ENCODE assay signal across 2 cellular contexts in genomic region chr2:224369028-224369632, GRCh38.
TF ChIP-seq lines count a peak whose summit lies in the region.

No MANE protein-coding gene starts in this region.

TF ChIP-seq in K562, 482 proteins besides CTCF, POLR2A, EP300 and RAD21:
- TF ChIP-seq E4F1 (CRISPR knock-in tag; IDR thresholded peaks at IDR 0.05; ENCODE audit: borderline replicate concordance) = no peak
- no peak for TF ChIP-seq ZNF280A (IDR thresholded peaks at IDR 0.05; ENCODE audit: low read depth, partially characterized antibody)
- peak in 1 of 2 experiments; percentile 31; a peak in 1 of 4 replicates for TF ChIP-seq FOXA3 (CRISPR knock-in tag; conservative IDR thresholded peaks at IDR 0.05 in 1 of 2, IDR thresholded peaks at IDR 0.05 in 1 of 2)
- TF ChIP-seq ZBTB7A (IDR thresholded peaks at IDR 0.05; ENCODE audit: borderline replicate concordance, control insufficient read depth, low read depth, low read length) = no peak
- no peak for TF ChIP-seq ELK1 (CRISPR knock-in tag; IDR thresholded peaks at IDR 0.05)
- no peak for TF ChIP-seq POLR2H (tag; IDR thresholded peaks at IDR 0.05; ENCODE audit: low read depth)

TF ChIP-seq in HepG2, 621 proteins besides CTCF, POLR2A, EP300 and RAD21:
- TF ChIP-seq, protein P1, sequence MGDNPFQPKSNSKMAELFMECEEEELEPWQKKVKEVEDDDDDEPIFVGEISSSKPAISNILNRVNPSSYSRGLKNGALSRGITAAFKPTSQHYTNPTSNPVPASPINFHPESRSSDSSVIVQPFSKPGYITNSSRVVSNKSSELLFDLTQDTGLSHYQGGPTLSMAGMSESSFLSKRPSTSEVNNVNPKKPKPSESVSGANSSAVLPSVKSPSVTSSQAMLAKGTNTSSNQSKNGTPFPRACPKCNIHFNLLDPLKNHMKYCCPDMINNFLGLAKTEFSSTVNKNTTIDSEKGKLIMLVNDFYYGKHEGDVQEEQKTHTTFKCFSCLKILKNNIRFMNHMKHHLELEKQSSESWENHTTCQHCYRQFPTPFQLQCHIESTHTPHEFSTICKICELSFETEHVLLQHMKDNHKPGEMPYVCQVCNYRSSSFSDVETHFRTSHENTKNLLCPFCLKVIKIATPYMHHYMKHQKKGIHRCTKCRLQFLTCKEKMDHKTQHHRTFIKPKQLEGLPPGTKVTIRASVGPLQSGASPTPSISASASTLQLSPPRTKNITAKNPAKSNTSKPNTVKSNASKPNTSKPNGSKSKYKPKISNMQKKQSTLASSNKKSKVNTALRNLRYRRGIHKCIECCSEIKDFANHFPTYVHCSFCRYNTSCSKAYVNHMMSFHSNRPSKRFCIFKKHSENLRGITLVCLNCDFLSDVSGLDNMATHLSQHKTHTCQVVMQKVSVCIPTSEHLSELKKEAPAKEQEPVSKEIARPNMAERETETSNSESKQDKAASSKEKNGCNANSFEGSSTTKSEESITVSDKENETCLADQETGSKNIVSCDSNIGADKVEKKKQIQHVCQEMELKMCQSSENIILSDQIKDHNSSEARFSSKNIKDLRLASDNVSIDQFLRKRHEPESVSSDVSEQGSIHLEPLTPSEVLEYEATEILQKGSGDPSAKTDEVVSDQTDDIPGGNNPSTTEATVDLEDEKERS (CRISPR knock-in tag; IDR thresholded peaks at IDR 0.05) = 0 out of 2 replicates have a peak, but pooled peaks have one; percentile 29
- TF ChIP-seq FOXJ3 (CRISPR knock-in tag; IDR thresholded peaks at IDR 0.05; ENCODE audit: borderline replicate concordance) (0 out of 2 replicates have a peak, but pooled peaks have one; percentile 25), ZNF296 (CRISPR knock-in tag; conservative IDR thresholded peaks at IDR 0.05) (no peak), CHCHD3 (CRISPR knock-in tag; IDR thresholded peaks at IDR 0.05) (0 out of 2 replicates have a peak, but pooled peaks have one; percentile 32), ZNF792 (CRISPR knock-in tag; IDR thresholded peaks at IDR 0.05) (no peak), ZNF563 (CRISPR knock-in tag; IDR thresholded peaks at IDR 0.05) (no peak), ZNF230 (CRISPR knock-in tag; IDR thresholded peaks at IDR 0.05) (no peak), ZFP90 (CRISPR knock-in tag; IDR thresholded peaks at IDR 0.05; ENCODE audit: borderline replicate concordance) (0 out of 2 replicates have a peak, but pooled peaks have one; percentile 49), NKX3-1 (CRISPR knock-in tag; IDR thresholded peaks at IDR 0.05) (0 out of 2 replicates have a peak, but pooled peaks have one; percentile 12), ZNF781 (CRISPR knock-in tag; IDR thresholded peaks at IDR 0.05; ENCODE audit: borderline replicate concordance, not compliant biosample characterization) (peak; percentile 23), DPF2 (CRISPR knock-in tag; IDR thresholded peaks at IDR 0.05; ENCODE audit: borderline replicate concordance, low read depth) (no peak), FOXA1 (IDR thresholded peaks at IDR 0.05) (no peak), FOXA1 (CRISPR knock-in tag; IDR thresholded peaks at IDR 0.05) (peak; percentile 77), NCOR1 (IDR thresholded peaks at IDR 0.05; ENCODE audit: borderline replicate concordance, low read length) (no peak), YEATS4 (CRISPR knock-in tag; IDR thresholded peaks at IDR 0.05; ENCODE audit: borderline replicate concordance) (peak; percentile 31; the same call in 1 of the 2 replicates), ZSCAN22 (CRISPR knock-in tag; IDR thresholded peaks at IDR 0.05) (no peak), FOXA3 (CRISPR knock-in tag; IDR thresholded peaks at IDR 0.05) (peak; percentile 59), ZNF670 (CRISPR knock-in tag; IDR thresholded peaks at IDR 0.05; ENCODE audit: borderline replicate concordance) (no peak), ZFP1 (CRISPR knock-in tag; IDR thresholded peaks at IDR 0.05) (no peak), SMC3 (IDR thresholded peaks at IDR 0.05; ENCODE audit: low read length) (peak; percentile 48), ZFY (CRISPR knock-in tag; IDR thresholded peaks at IDR 0.05) (0 out of 2 replicates have a peak, but pooled peaks have one; percentile 15), PAXIP1 (CRISPR knock-in tag; conservative IDR thresholded peaks at IDR 0.05) (no peak), STAG1 (CRISPR knock-in tag; IDR thresholded peaks at IDR 0.05) (peak; percentile 68), ZNF329 (CRISPR knock-in tag; IDR thresholded peaks at IDR 0.05; ENCODE audit: low read depth) (no peak)
- TF ChIP-seq, protein P2, sequence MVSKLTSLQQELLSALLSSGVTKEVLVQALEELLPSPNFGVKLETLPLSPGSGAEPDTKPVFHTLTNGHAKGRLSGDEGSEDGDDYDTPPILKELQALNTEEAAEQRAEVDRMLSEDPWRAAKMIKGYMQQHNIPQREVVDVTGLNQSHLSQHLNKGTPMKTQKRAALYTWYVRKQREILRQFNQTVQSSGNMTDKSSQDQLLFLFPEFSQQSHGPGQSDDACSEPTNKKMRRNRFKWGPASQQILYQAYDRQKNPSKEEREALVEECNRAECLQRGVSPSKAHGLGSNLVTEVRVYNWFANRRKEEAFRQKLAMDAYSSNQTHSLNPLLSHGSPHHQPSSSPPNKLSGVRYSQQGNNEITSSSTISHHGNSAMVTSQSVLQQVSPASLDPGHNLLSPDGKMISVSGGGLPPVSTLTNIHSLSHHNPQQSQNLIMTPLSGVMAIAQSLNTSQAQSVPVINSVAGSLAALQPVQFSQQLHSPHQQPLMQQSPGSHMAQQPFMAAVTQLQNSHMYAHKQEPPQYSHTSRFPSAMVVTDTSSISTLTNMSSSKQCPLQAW (CRISPR knock-in tag; IDR thresholded peaks at IDR 0.05) = 0 out of 2 replicates have a peak, but pooled peaks have one; percentile 20
- TF ChIP-seq, protein P3, sequence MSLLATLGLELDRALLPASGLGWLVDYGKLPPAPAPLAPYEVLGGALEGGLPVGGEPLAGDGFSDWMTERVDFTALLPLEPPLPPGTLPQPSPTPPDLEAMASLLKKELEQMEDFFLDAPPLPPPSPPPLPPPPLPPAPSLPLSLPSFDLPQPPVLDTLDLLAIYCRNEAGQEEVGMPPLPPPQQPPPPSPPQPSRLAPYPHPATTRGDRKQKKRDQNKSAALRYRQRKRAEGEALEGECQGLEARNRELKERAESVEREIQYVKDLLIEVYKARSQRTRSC (CRISPR knock-in tag; IDR thresholded peaks at IDR 0.05; ENCODE audit: low read depth) = no peak
- TF ChIP-seq, protein P4, sequence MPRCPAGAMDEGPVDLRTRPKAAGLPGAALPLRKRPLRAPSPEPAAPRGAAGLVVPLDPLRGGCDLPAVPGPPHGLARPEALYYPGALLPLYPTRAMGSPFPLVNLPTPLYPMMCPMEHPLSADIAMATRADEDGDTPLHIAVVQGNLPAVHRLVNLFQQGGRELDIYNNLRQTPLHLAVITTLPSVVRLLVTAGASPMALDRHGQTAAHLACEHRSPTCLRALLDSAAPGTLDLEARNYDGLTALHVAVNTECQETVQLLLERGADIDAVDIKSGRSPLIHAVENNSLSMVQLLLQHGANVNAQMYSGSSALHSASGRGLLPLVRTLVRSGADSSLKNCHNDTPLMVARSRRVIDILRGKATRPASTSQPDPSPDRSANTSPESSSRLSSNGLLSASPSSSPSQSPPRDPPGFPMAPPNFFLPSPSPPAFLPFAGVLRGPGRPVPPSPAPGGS (CRISPR knock-in tag; IDR thresholded peaks at IDR 0.05) = 0 out of 2 replicates have a peak, but pooled peaks have one; percentile 27
- TF ChIP-seq, protein P5, sequence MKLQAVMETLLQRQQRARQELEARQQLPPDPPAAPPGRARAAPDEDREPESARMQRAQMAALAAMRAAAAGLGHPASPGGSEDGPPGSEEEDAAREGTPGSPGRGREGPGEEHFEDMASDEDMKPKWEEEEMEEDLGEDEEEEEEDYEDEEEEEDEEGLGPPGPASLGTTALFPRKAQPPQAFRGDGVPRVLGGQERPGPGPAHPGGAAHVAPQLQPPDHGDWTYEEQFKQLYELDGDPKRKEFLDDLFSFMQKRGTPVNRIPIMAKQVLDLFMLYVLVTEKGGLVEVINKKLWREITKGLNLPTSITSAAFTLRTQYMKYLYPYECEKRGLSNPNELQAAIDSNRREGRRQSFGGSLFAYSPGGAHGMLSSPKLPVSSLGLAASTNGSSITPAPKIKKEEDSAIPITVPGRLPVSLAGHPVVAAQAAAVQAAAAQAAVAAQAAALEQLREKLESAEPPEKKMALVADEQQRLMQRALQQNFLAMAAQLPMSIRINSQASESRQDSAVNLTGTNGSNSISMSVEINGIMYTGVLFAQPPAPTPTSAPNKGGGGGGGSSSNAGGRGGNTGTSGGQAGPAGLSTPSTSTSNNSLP (IDR thresholded peaks at IDR 0.05; ENCODE audit: low read depth, low read length) = peak; percentile 11; the same call in 1 of the 2 replicates
TF ChIP-seq in HepG2: peak in this region for 15.
